In genomic region chr3:47782538-47783308, GRCh38 we compare ENCODE assay signal across 9 cellular contexts. TPM values are rescaled to one million over a fixed set of nuclear protein-coding genes. Genes with fewer than 3 reads are reported as not detected.
A peak's percentile ranks its signal among the peaks of the same experiment; 100 is the strongest.
DNase-seq lines count a peak whose midpoint lies in the region; FAIRE-seq and TF ChIP-seq lines count a peak whose summit lies in the region.
"Had no signal": no experiment of that assay in that cellular context is flagged by ENCODE, and none has a peak within 500 bp of the region (broad histone marks: within the 10 kb centered on the region; RNA-seq: fewer than 3 reads in every experiment).

No MANE protein-coding gene starts in this region.

- no peak overlapping the region for H2BK12ac ChIP-seq in neuronal stem cell (ENCODE audit: low read length)

- H3K18ac ChIP-seq in neuronal stem cell (ENCODE audit: low read length), result no peak overlapping the region

- H3K4me3 ChIP-seq in GM12865 (ENCODE audit: low read depth, low read length) (peak overlapping the region; percentile 62), MM.1S (ENCODE audit: low read length) (peak overlapping the region; percentile 80), neuronal stem cell (ENCODE audit: low read length in 2 of 2) (peak overlapping the region; percentile 90 to 98)
- peak overlapping the region; percentile 77 for H3K4me3 ChIP-seq in effector memory CD4-positive, alpha-beta T cell (ENCODE audit: insufficient read depth, low read depth, low read length, poor library complexity, severe bottlenecking)

- peak; percentile 75 for DNase-seq in GM12865 (ENCODE audit: low read depth)
- peak; percentile 60 for DNase-seq in MM.1S
- no peak for DNase-seq in effector memory CD4-positive, alpha-beta T cell
- no peak for DNase-seq in neuronal stem cell (ENCODE audit: low spot score)
- DNase-seq in stimulated activated CD4-positive, alpha-beta T cell treated with anti-CD3 and anti-CD28 coated beads, Interleukin-4, amount 100 ng/mL, for 24 hours, result no peak
- DNase-seq in mucosa of gallbladder (ENCODE audit: low spot score), result no peak
- no peak for DNase-seq in frontal cortex (ENCODE audit: low spot score in 2 of 2)
- DNase-seq in GM20000 (ENCODE audit: low spot score), result no peak

- H4K20me1 ChIP-seq in MM.1S (ENCODE audit: insufficient read depth, low read length), result no peaks in the 10 kb centered on the region; the same call in 1 of the 2 replicates

- H2AK5ac ChIP-seq in neuronal stem cell (ENCODE audit: low read depth, low read length), result no peak overlapping the region

- peak overlapping the region; percentile 90 for H3K4me2 ChIP-seq in MM.1S (ENCODE audit: low read depth, low read length)
- H3K4me2 ChIP-seq in neuronal stem cell (ENCODE audit: insufficient read depth, low read length, poor library complexity, severe bottlenecking), result peak overlapping the region; percentile 85

- no peak overlapping the region for H3K14ac ChIP-seq in neuronal stem cell (ENCODE audit: low read length)

- H3K4ac ChIP-seq in neuronal stem cell (ENCODE audit: low read length), result no peak overlapping the region

- no CpG with 5 or more reads among the region's 19 CpGs for WGBS in neuronal stem cell (ENCODE audit: extremely low coverage in 2 of 2, insufficient read length in 2 of 2, insufficient replicate concordance in 1 of 2), 2 donors

- H3F3A ChIP-seq in MM.1S (ENCODE audit: insufficient read depth, low read length), result peaks cover 29% of the 10 kb centered on the region

- H3K36me3 ChIP-seq in MM.1S (replicated peaks; ENCODE audit: insufficient read depth, low read length), result no peaks in the 10 kb centered on the region
- H3K36me3 ChIP-seq in effector memory CD4-positive, alpha-beta T cell (ENCODE audit: control insufficient read depth, insufficient read depth, low read length), result no peaks in the 10 kb centered on the region
- H3K36me3 ChIP-seq in neuronal stem cell (replicated peaks in 1 of 2; ENCODE audit: control insufficient read depth in 2 of 2, insufficient read depth in 2 of 2, low read length in 2 of 2), result peaks cover 4 to 22% of the 10 kb centered on the region in 2 donors

- H3K4me1 ChIP-seq in MM.1S (ENCODE audit: low read length) (peaks cover 15% of the 10 kb centered on the region; the same call in 1 of the 2 replicates), neuronal stem cell (ENCODE audit: control insufficient read depth in 2 of 2, insufficient read depth in 1 of 2, low read depth in 1 of 2, low read length in 2 of 2) (peaks cover 5 to 7% of the 10 kb centered on the region in 2 donors)
- peaks cover 17% of the 10 kb centered on the region for H3K4me1 ChIP-seq in effector memory CD4-positive, alpha-beta T cell (ENCODE audit: control insufficient read depth, insufficient read depth, low read length, poor library complexity, severe bottlenecking)

- H2BK120ac ChIP-seq in neuronal stem cell (ENCODE audit: low read depth, low read length), result no peak overlapping the region

- H3K27ac ChIP-seq in MM.1S (ENCODE audit: low read length), result peak overlapping the region; percentile 96
- H3K27ac ChIP-seq in effector memory CD4-positive, alpha-beta T cell (ENCODE audit: insufficient read depth, low read length, poor library complexity, severe bottlenecking), result peak overlapping the region; percentile 98
- peak overlapping the region; percentile 93 for H3K27ac ChIP-seq in neuronal stem cell (replicated peaks; ENCODE audit: low read length)

- H3K9me3 ChIP-seq in MM.1S (replicated peaks; ENCODE audit: insufficient read depth, low read length) (no peaks in the 10 kb centered on the region), neuronal stem cell (replicated peaks in 1 of 2; ENCODE audit: control insufficient read depth in 2 of 2, insufficient read depth in 1 of 2, low read depth in 1 of 2, low read length in 2 of 2) (no peaks in the 10 kb centered on the region)
- no peaks in the 10 kb centered on the region for H3K9me3 ChIP-seq in effector memory CD4-positive, alpha-beta T cell (ENCODE audit: control insufficient read depth, low read length)

- H3K9me2 ChIP-seq in MM.1S (replicated peaks; ENCODE audit: insufficient read depth, low read length), result no peaks in the 10 kb centered on the region

- peaks cover 39% of the 10 kb centered on the region for H3K79me2 ChIP-seq in MM.1S (ENCODE audit: low read length)

- FAIRE-seq in frontal cortex (lab: Jason Lieb, UNC), result no peak
- FAIRE-seq: TTC549 had no signal

- no peak overlapping the region for H4K8ac ChIP-seq in neuronal stem cell (ENCODE audit: low read depth, low read length)

- TF ChIP-seq CTCF in GM12865 (IDR thresholded peaks at IDR 0.05; ENCODE audit: insufficient read depth, low read depth, low read length, missing control alignments), result no peak
- TF ChIP-seq CTCF in MM.1S (IDR thresholded peaks at IDR 0.05; ENCODE audit: low read length), result no peak
- no peak for TF ChIP-seq CTCF in GM20000 (IDR thresholded peaks at IDR 0.05; ENCODE audit: extremely low read depth, missing control alignments)

- H4K91ac ChIP-seq in neuronal stem cell (ENCODE audit: low read depth, low read length, poor library complexity), result no peak overlapping the region

- peaks cover 4% of the 10 kb centered on the region for H3K79me1 ChIP-seq in neuronal stem cell (ENCODE audit: low read depth, low read length)

- H2AFZ ChIP-seq in MM.1S (ENCODE audit: low read length) (peak overlapping the region; percentile 79), neuronal stem cell (ENCODE audit: low read length) (peak overlapping the region; percentile 82)

- no peak overlapping the region for H2BK15ac ChIP-seq in neuronal stem cell (ENCODE audit: low read length)

- no peaks in the 10 kb centered on the region for H3K27me3 ChIP-seq in MM.1S (replicated peaks; ENCODE audit: insufficient read depth, low read length)
- no peaks in the 10 kb centered on the region for H3K27me3 ChIP-seq in effector memory CD4-positive, alpha-beta T cell (replicated peaks; ENCODE audit: control insufficient read depth, insufficient read depth, low read length, poor library complexity, severe bottlenecking)
- no peaks in the 10 kb centered on the region for H3K27me3 ChIP-seq in neuronal stem cell (ENCODE audit: control insufficient read depth in 3 of 3, insufficient read depth in 3 of 3, low read depth in 1 of 3, low read length in 3 of 3)

- H2BK5ac ChIP-seq in neuronal stem cell (ENCODE audit: low read length), result no peak overlapping the region

- no peak overlapping the region for H3K23ac ChIP-seq in neuronal stem cell (ENCODE audit: low read depth, low read length, poor library complexity)

- H3K9ac ChIP-seq in MM.1S (ENCODE audit: low read length) (peak overlapping the region; percentile 89), neuronal stem cell (ENCODE audit: low read depth, low read length, poor library complexity) (peak overlapping the region; percentile 85)

RNA-seq across cellular contexts. Expression of gene SMARCC1, which starts 1.0 kb away (rescaled TPM):
- 107 TPM for polyA plus RNA-seq in neuronal stem cell (2013, experiment 1 of 2)
- polyA plus RNA-seq in neuronal stem cell (2013, experiment 2 of 2), result 107 TPM
- total RNA-seq in mucosa of gallbladder, result 68.7 TPM
- 99.9 TPM for total RNA-seq in frontal cortex

RNA-seq across cellular contexts. Expression of gene DHX30, which starts 20.2 kb away (rescaled TPM):
- 60.2 TPM for polyA plus RNA-seq in neuronal stem cell (2013, experiment 1 of 2)
- 61.6 TPM for polyA plus RNA-seq in neuronal stem cell (2013, experiment 2 of 2)
- 71.9 TPM for total RNA-seq in mucosa of gallbladder
- 68.9 TPM for total RNA-seq in frontal cortex

Comparison
In these comparisons a context has a peak if more than half of its experiments do, and no peak if none do; other contexts are left out.
1. DNase-seq: peak in GM12865 (single experiment) and MM.1S (single experiment); none in effector memory CD4-positive, alpha-beta T cell (0 of 3), neuronal stem cell (single experiment), stimulated activated CD4-positive, alpha-beta T cell treated with anti-CD3 and anti-CD28 coated beads, Interleukin-4, amount 100 ng/mL, for 24 hours (single experiment), mucosa of gallbladder (single experiment), frontal cortex (0 of 2) and GM20000 (single experiment).
2. Peak in every context shown above with its lines, with median percentiles within 50 percentile points of each other: H3K4me3 ChIP-seq and H3K27ac ChIP-seq.